In the genomic region with DNA sequence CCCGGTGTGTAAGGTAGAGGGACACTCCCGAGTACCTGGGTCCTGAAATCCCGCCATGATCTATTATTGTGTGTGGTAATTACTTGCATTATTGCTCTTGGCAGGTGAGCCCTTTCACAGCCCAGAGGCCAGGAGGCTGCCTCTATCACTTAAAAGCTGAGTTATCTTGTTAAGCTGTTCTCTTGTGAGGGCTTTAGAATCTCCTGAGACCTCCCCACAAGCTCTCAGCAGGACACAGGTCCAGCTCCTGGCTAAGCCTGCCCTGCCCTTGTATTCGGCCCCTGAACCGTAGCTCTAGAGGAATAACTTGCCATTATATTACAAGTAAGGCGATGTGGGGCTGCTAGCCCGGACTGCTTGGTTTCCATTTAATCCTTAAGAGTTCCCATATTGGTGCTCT, we compare ENCODE assay signal across 20 cellular contexts. TPM values are rescaled to one million over a fixed set of nuclear protein-coding genes. Genes with fewer than 3 reads are reported as not detected.
DNase-seq lines count a peak whose midpoint lies in the region; ATAC-seq and TF ChIP-seq lines count a peak whose summit lies in the region.
"Had no signal": no experiment of that assay in that cellular context is flagged by ENCODE, and none has a peak within 500 bp of the region (broad histone marks: within the 10 kb centered on the region; RNA-seq: fewer than 3 reads in every experiment).

No MANE protein-coding gene starts in this region.

- H3K27me3 ChIP-seq in ACC112 (ENCODE audit: insufficient read depth, low read length) (no peaks in the 10 kb centered on the region), H9 (ENCODE audit: insufficient read depth, low read length) (no peaks in the 10 kb centered on the region)
- H3K27me3 ChIP-seq: MG63 had no signal

- WGBS in H9 (ENCODE audit: extremely low coverage, insufficient read length, low lambda C conversion rate): no CpG with 5 or more reads among the region's 7 CpGs

- no peak overlapping the region for H4K5ac ChIP-seq in H9 (ENCODE audit: insufficient read length, low read depth, low read length)

- no peak overlapping the region for H3K9ac ChIP-seq in H9 (ENCODE audit: extremely low read depth, insufficient read length, low read length)

- H3K9me3 Mint-ChIP-seq in H9 (no peaks in the 10 kb centered on the region), T-cell (no peaks in the 10 kb centered on the region)
- H3K9me3 Mint-ChIP-seq: activated naive CD4-positive, alpha-beta T cell treated with anti-CD3 and anti-CD28 coated beads, Interleukin-2, amount 50 U/mL, for 72 hours had no signal

- DNase-seq in H9 (peak; percentile 64), iPS-NIHi11 (ENCODE audit: low spot score) (peak; percentile 44), T-cell (no peak)
- DNase-seq in stimulated activated CD4-positive, alpha-beta T cell treated with anti-CD3 and anti-CD28 coated beads, Interleukin-1b, Interleukin-23, amount 100 ng/mL, for 48 hours: no peak
- DNase-seq: caudate nucleus; DMS79; MG63; NCI-H2107; stimulated activated CD4-positive, alpha-beta T cell treated with anti-CD3 and anti-CD28 coated beads, Interleukin-15, amount 100 ng/mL, for 24 hours had no signal

- H2BK20ac ChIP-seq in H9 (ENCODE audit: low read depth, low read length, poor library complexity, severe bottlenecking): no peak overlapping the region

- peaks cover 3% of the 10 kb centered on the region for H3K79me1 ChIP-seq in H9 (ENCODE audit: insufficient read depth, low read depth, low read length, poor library complexity, severe bottlenecking)

- H2BK120ac ChIP-seq in H9 (ENCODE audit: low read depth, low read length, poor library complexity, severe bottlenecking): no peak overlapping the region

- TF ChIP-seq CTCF in H9 (conservative IDR thresholded peaks at IDR 0.05) (no peak), VCaP (conservative IDR thresholded peaks at IDR 0.05) (no peak)

- CTCF ChIA-PET in T-cell (lab: Charles Lee): interaction anchor here in 1 of 2 donors (1.0 kb wide), 1 partner anchor 510 kb away, joined by 3 read pairs; no protein-coding TSS in a partner anchor

- no peak overlapping the region for H3K4ac ChIP-seq in H9 (ENCODE audit: low read depth, low read length)

- H2BK15ac ChIP-seq in H9 (ENCODE audit: low read depth, low read length): no peak overlapping the region

- H3T11ph ChIP-seq in H9 (ENCODE audit: low read length): no peak overlapping the region

- H3K27ac ChIP-seq in ACC112 (ENCODE audit: low read depth, low read length): peak overlapping the region; percentile 84
- H3K27ac ChIP-seq in H9 (ENCODE audit: insufficient read length, low read depth, low read length): no peak overlapping the region
- H3K27ac ChIP-seq in VCaP: peak overlapping the region; percentile 99
- H3K27ac ChIP-seq: prostate gland, SK-N-MC had no signal

- POLR2A ChIA-PET in T-cell (lab: Charles Lee): no interaction called here

- H3K18ac ChIP-seq in H9 (ENCODE audit: insufficient read length, low read depth, low read length): no peak overlapping the region

- no peak overlapping the region for H4K8ac ChIP-seq in H9 (replicated peaks; ENCODE audit: insufficient read length, low read depth, low read length)

- H3K27me3 Mint-ChIP-seq in H9 (ENCODE audit: low read depth) (no peaks in the 10 kb centered on the region), T-cell (no peaks in the 10 kb centered on the region)
- H3K27me3 Mint-ChIP-seq: B cell had no signal

- no peak overlapping the region for H2BK5ac ChIP-seq in H9 (ENCODE audit: insufficient read length, low read length)

- H3K4me3 Mint-ChIP-seq in H9 (peak overlapping the region; percentile 24 to 66; a peak in 4 of 5 replicates), T-cell (no peak overlapping the region)
- H3K4me3 Mint-ChIP-seq: B cell had no signal

- no peak overlapping the region for H3K4me2 ChIP-seq in H9 (ENCODE audit: insufficient read depth, insufficient read length, low read length)

- no peak overlapping the region for H3K14ac ChIP-seq in H9 (ENCODE audit: insufficient read depth, low read length)

- H3K23ac ChIP-seq in H9 (ENCODE audit: insufficient read length, low read depth, low read length): no peak overlapping the region

- H2BK12ac ChIP-seq in H9 (ENCODE audit: insufficient read length, low read depth, low read length): no peak overlapping the region

- no peak overlapping the region for H3K56ac ChIP-seq in H9 (ENCODE audit: insufficient read length, low read depth, low read length)

- peaks cover 39% of the 10 kb centered on the region for H3K4me1 ChIP-seq in ACC112 (ENCODE audit: control insufficient read depth, insufficient read depth, low read length, unreplicated experiment)
- H3K4me1 ChIP-seq in H9 (ENCODE audit: insufficient read depth, low read length): peaks cover 6% of the 10 kb centered on the region; the same call in 1 of the 2 replicates

- H3K36me3 ChIP-seq in ACC112 (ENCODE audit: insufficient read depth, low read length): peaks cover 5% of the 10 kb centered on the region; the same call in 1 of the 2 replicates
- H3K36me3 ChIP-seq: prostate gland had no signal

- H3K4me1 Mint-ChIP-seq in H9 (peaks cover 62% of the 10 kb centered on the region in 2 experiments), T-cell (peaks cover 61 to 71% (median 65%) of the 10 kb centered on the region in 3 donors)

- H4K20me1 ChIP-seq in H9 (ENCODE audit: control insufficient read depth, insufficient read depth, insufficient read length): no peaks in the 10 kb centered on the region

- no peaks in the 10 kb centered on the region for H3K9me3 ChIP-seq in H9 (ENCODE audit: control insufficient read depth, low read depth, low read length)
- H3K9me3 ChIP-seq: MG63, prostate gland had no signal

- H3K4me3 ChIP-seq in ACC112 (ENCODE audit: low read depth, low read length): no peak overlapping the region
- H3K4me3 ChIP-seq: MG63, prostate gland, SK-N-MC had no signal

- H3K79me2 ChIP-seq in ACC112 (ENCODE audit: control insufficient read depth, insufficient read depth, low read length, unreplicated experiment) (peaks cover 91% of the 10 kb centered on the region), H9 (ENCODE audit: insufficient read depth, low read length) (peaks cover 42% of the 10 kb centered on the region)

- ATAC-seq in GM19467 (IDR thresholded peaks at IDR 0.05; ENCODE audit: unreplicated experiment): no peak
- ATAC-seq in T-cell (replicated peaks in 1 of 4): no peak
- no peak for ATAC-seq in GM21381 (IDR thresholded peaks at IDR 0.05; ENCODE audit: unreplicated experiment)
- ATAC-seq: activated naive CD4-positive, alpha-beta T cell treated with anti-CD3 and anti-CD28 coated beads, Interleukin-2, amount 50 U/mL, for 72 hours had no signal

- peak overlapping the region in 2 of 3 experiments; percentile 13 to 88; a peak in 3 of 7 replicates for H3K27ac Mint-ChIP-seq in H9
- no peak overlapping the region for H3K27ac Mint-ChIP-seq in T-cell
- H3K27ac Mint-ChIP-seq: B cell had no signal

- no peaks in the 10 kb centered on the region for H3K23me2 ChIP-seq in H9 (ENCODE audit: insufficient read length, low read depth, low read length, poor library complexity, severe bottlenecking)

- H4K91ac ChIP-seq in H9 (ENCODE audit: insufficient read length, low read depth, low read length): no peak overlapping the region

- no peak overlapping the region for H2AK5ac ChIP-seq in H9 (ENCODE audit: insufficient read length, low read length)

- H2AFZ ChIP-seq in ACC112 (ENCODE audit: low read length, unreplicated experiment) (no peak overlapping the region), H9 (ENCODE audit: low read length) (no peak overlapping the region)

- H3K36me3 Mint-ChIP-seq in H9 (ENCODE audit: insufficient read depth in 1 of 3, low read depth in 3 of 3) (peaks cover 10 to 28% (median 18%) of the 10 kb centered on the region in 3 experiments), T-cell (peaks cover 46% of the 10 kb centered on the region)

RNA-seq across cellular contexts. Expression of gene SND1, which starts 13.9 kb away (rescaled TPM):
- total RNA-seq in H9 (2021): 218 and 225 TPM in 2 replicates
- total RNA-seq in T-cell: 100 to 1,000 TPM; 137 to 187 (median 154) TPM

RNA-seq across cellular contexts. Expression of gene PAX4, which starts 48.0 kb away (rescaled TPM):
- total RNA-seq in H9 (2021) (not detected in 2 replicates), T-cell (not detected)
- total RNA-seq: activated naive CD4-positive, alpha-beta T cell treated with anti-CD3 and anti-CD28 coated beads, Interleukin-2, amount 50 U/mL, for 72 hours; B cell; kidney epithelial cell; mucosa of gallbladder; prostate gland; temporal lobe had no signal

Comparison
In these comparisons a context has a peak if more than half of its experiments do, and no peak if none do; other contexts are left out.
1. DNase-seq: peak in H9 (single experiment) and iPS-NIHi11 (single experiment); none in T-cell (0 of 34) and stimulated activated CD4-positive, alpha-beta T cell treated with anti-CD3 and anti-CD28 coated beads, Interleukin-1b, Interleukin-23, amount 100 ng/mL, for 48 hours (single experiment).
2. H3K27ac Mint-ChIP-seq: peak in H9 (2 of 3); none in T-cell (0 of 2).
3. H3K4me3 Mint-ChIP-seq: peak in H9 (2 of 2); none in T-cell (0 of 3).